ENCODE assay signal across 10 cellular contexts in the genomic region with DNA sequence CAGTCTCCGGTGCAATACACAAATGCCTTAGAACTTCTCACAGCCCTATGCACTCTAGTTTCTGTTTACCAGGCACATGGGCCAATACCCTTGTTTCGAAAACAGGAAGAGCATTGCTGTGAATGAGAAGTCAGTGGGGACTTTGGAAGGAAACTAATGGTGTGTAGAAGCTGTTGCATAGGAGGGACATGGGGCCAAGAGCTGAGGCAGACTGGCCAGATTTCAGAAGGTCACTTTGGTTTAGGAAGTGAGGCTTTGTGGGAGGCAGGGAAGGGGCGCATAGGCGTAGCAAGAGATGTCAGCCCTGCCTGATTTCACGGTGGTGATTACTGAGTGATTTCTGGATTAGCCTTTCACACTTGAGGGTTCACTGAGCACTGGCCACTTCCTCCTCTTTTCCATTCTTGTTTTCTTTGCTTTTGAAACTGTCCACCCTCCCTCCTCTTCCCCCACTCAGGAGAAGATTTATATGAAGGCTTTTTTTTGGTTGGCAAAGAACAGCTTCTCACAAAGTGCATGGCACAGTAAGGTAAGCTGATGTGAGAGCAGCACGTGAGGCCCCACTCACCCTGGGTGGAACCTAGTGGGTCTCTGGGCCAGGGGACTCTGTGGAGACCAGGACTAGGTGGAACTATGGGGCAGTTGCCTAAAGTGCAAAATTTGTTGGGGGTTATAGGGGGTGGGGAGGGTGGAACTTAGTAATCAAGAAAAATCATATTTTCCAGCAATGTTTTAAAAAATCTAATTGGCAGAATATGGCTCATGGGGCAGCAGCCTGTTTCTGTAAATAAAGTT. TPM values are rescaled to one million over a fixed set of nuclear protein-coding genes. Genes with fewer than 3 reads are reported as not detected.
DNase-seq lines count a peak whose midpoint lies in the region; ATAC-seq and TF ChIP-seq lines count a peak whose summit lies in the region.
"Had no signal": no experiment of that assay in that cellular context is flagged by ENCODE, and none has a peak within 500 bp of the region (broad histone marks: within the 10 kb centered on the region; RNA-seq: fewer than 3 reads in every experiment).

No MANE protein-coding gene starts in this region.

- H3K27me3 ChIP-seq in esophagus squamous epithelium: no peaks in the 10 kb centered on the region
- H3K27me3 ChIP-seq in CD4-positive, alpha-beta T cell (ENCODE audit: control insufficient read depth, insufficient read depth, low read length): peaks cover 4% of the 10 kb centered on the region

- no peak for TF ChIP-seq POLR2A in esophagus squamous epithelium (IDR thresholded peaks at IDR 0.05)

- H3K4me3 Mint-ChIP-seq in CD14-positive monocyte (peak overlapping the region; percentile 68 to 85), type B pancreatic cell (no peak overlapping the region)
- peak overlapping the region; percentile 8 for H3K4me3 Mint-ChIP-seq in stimulated activated memory B cell treated with anti-CD40 and anti-IgM and Interleukin-4, amounts not matched to agents 10 μg/mL and 1 μg/mL and 100 μg/mL, for 72 hours
- H3K4me3 Mint-ChIP-seq in CD4-positive, alpha-beta T cell: no peak overlapping the region

- TF ChIP-seq CTCF in CD14-positive monocyte (IDR thresholded peaks at IDR 0.05) (no peak), esophagus squamous epithelium (IDR thresholded peaks at IDR 0.05) (no peak), type B pancreatic cell (conservative IDR thresholded peaks at IDR 0.05) (no peak)
- no peak for TF ChIP-seq CTCF in CD4-positive, alpha-beta T cell (IDR thresholded peaks at IDR 0.05)

- no peaks in the 10 kb centered on the region for H3K9me3 ChIP-seq in esophagus squamous epithelium
- no peaks in the 10 kb centered on the region for H3K9me3 ChIP-seq in CD4-positive, alpha-beta T cell (ENCODE audit: control insufficient read depth, low read length)

- POLR2A ChIA-PET in CD4-positive, alpha-beta T cell (lab: Charles Lee): no interaction called here

- H3K4me3 ChIP-seq in esophagus squamous epithelium: no peak overlapping the region

- no peaks in the 10 kb centered on the region for H3K36me3 ChIP-seq in esophagus squamous epithelium

- DNase-seq in CD14-positive monocyte (ENCODE audit: low spot score) (peak; percentile 70), esophagus squamous epithelium (lab: John Stamatoyannopoulos, UW) (no peak), type B pancreatic cell (ENCODE audit: extremely low spot score, unreplicated experiment) (no peak), middle frontal gyrus (ENCODE audit: extremely low spot score, low spot score) (no peak)
- DNase-seq in CD4-positive, alpha-beta T cell: no peak

- H3K27me3 Mint-ChIP-seq in CD14-positive monocyte (ENCODE audit: low read depth in 3 of 3) (peaks cover 0 to 1% (median 0%) of the 10 kb centered on the region in 3 donors), type B pancreatic cell (peaks cover 21% of the 10 kb centered on the region)
- no peaks in the 10 kb centered on the region for H3K27me3 Mint-ChIP-seq in stimulated activated memory B cell treated with anti-CD40 and anti-IgM and Interleukin-4, amounts not matched to agents 10 μg/mL and 1 μg/mL and 100 μg/mL, for 72 hours
- H3K27me3 Mint-ChIP-seq in CD4-positive, alpha-beta T cell: peaks cover 19% of the 10 kb centered on the region

- intact Hi-C loops in CD14-positive monocyte (cut with micrococcal nuclease): loop anchor here in 1 of 2 donors (2.0 kb wide), 1 partner anchor 14 kb away; no protein-coding TSS in a partner anchor
- intact Hi-C loops in esophagus squamous epithelium (cut with DNase I): no loop called here
- intact Hi-C loops in CD4-positive, alpha-beta T cell (cut with DNase I, micrococcal nuclease): no loop called here

- H3K4me1 ChIP-seq in esophagus squamous epithelium: peaks cover 0 to 12% (median 8%) of the 10 kb centered on the region in 3 donors

- H3K27ac Mint-ChIP-seq in CD14-positive monocyte: peak overlapping the region; percentile 98 to 99 (median 99)
- peak overlapping the region; percentile 77 for H3K27ac Mint-ChIP-seq in stimulated activated memory B cell treated with anti-CD40 and anti-IgM and Interleukin-4, amounts not matched to agents 10 μg/mL and 1 μg/mL and 100 μg/mL, for 72 hours
- no peak overlapping the region for H3K27ac Mint-ChIP-seq in type B pancreatic cell
- H3K27ac Mint-ChIP-seq in CD4-positive, alpha-beta T cell: no peak overlapping the region

- H3K4me1 Mint-ChIP-seq in CD14-positive monocyte (peaks cover 74% of the 10 kb centered on the region), type B pancreatic cell (ENCODE audit: unreplicated experiment) (peaks cover 7% of the 10 kb centered on the region)
- H3K4me1 Mint-ChIP-seq in stimulated activated memory B cell treated with anti-CD40 and anti-IgM and Interleukin-4, amounts not matched to agents 10 μg/mL and 1 μg/mL and 100 μg/mL, for 72 hours: peaks cover 46% of the 10 kb centered on the region
- H3K4me1 Mint-ChIP-seq in CD4-positive, alpha-beta T cell (ENCODE audit: low read depth): no peaks in the 10 kb centered on the region

- WGBS in esophagus squamous epithelium, 2 donors: 55 to 61% methylated on average over 6 of the region's 6 CpGs

- CTCF ChIA-PET in CD4-positive, alpha-beta T cell (lab: Charles Lee): no interaction called here

- peak overlapping the region in 3 of 4 donors; percentile 36 to 84 (median 49) for H3K27ac ChIP-seq in esophagus squamous epithelium
- H3K27ac ChIP-seq in CD4-positive, alpha-beta T cell (ENCODE audit: low read depth, low read length): no peak overlapping the region

- peaks cover 4 to 16% of the 10 kb centered on the region in 2 donors for H3K36me3 Mint-ChIP-seq in CD14-positive monocyte
- H3K36me3 Mint-ChIP-seq in stimulated activated memory B cell treated with anti-CD40 and anti-IgM and Interleukin-4, amounts not matched to agents 10 μg/mL and 1 μg/mL and 100 μg/mL, for 72 hours: no peaks in the 10 kb centered on the region
- no peaks in the 10 kb centered on the region for H3K36me3 Mint-ChIP-seq in type B pancreatic cell
- H3K36me3 Mint-ChIP-seq in CD4-positive, alpha-beta T cell (ENCODE audit: low read depth): no peaks in the 10 kb centered on the region

- ATAC-seq in GM19468 (IDR thresholded peaks at IDR 0.05; ENCODE audit: extremely low read depth, unreplicated experiment): peak; percentile 67
- ATAC-seq in HG03469 (IDR thresholded peaks at IDR 0.05; ENCODE audit: unreplicated experiment): peak; percentile 69
- ATAC-seq in stimulated activated memory B cell treated with anti-CD40 and anti-IgM and Interleukin-4, amounts not matched to agents 10 μg/mL and 1 μg/mL and 100 μg/mL, for 72 hours: peak; percentile 93
- no peak for ATAC-seq in CD4-positive, alpha-beta T cell (ENCODE audit: poor library complexity)

- peaks cover 0 to 3% (median 0%) of the 10 kb centered on the region in 7 donors for H3K9me3 Mint-ChIP-seq in CD14-positive monocyte
- peaks cover 2% of the 10 kb centered on the region for H3K9me3 Mint-ChIP-seq in stimulated activated memory B cell treated with anti-CD40 and anti-IgM and Interleukin-4, amounts not matched to agents 10 μg/mL and 1 μg/mL and 100 μg/mL, for 72 hours
- H3K9me3 Mint-ChIP-seq in type B pancreatic cell: no peaks in the 10 kb centered on the region
- no peaks in the 10 kb centered on the region for H3K9me3 Mint-ChIP-seq in CD4-positive, alpha-beta T cell

RNA-seq across cellular contexts. Expression of gene TMEM252, which starts 6.1 kb away (rescaled TPM):
- not detected for polyA plus RNA-seq in CD14-positive monocyte
- total RNA-seq in esophagus squamous epithelium (not detected), type B pancreatic cell (ENCODE audit: low replicate concordance) (0.67 and 0.80 TPM in 2 replicates)
- total RNA-seq in CD4-positive, alpha-beta T cell: not detected
- total RNA-seq: Daoy, fibroblast of villous mesenchyme had no signal

Comparison
In these comparisons a context has a peak if more than half of its experiments do, and no peak if none do; other contexts are left out.
1. H3K27ac Mint-ChIP-seq: peak in CD14-positive monocyte (7 of 7) and stimulated activated memory B cell treated with anti-CD40 and anti-IgM and Interleukin-4, amounts not matched to agents 10 μg/mL and 1 μg/mL and 100 μg/mL, for 72 hours (single experiment); none in type B pancreatic cell (single experiment) and CD4-positive, alpha-beta T cell (single experiment).
2. H3K4me3 Mint-ChIP-seq: peak in CD14-positive monocyte (2 of 2) and stimulated activated memory B cell treated with anti-CD40 and anti-IgM and Interleukin-4, amounts not matched to agents 10 μg/mL and 1 μg/mL and 100 μg/mL, for 72 hours (single experiment); none in type B pancreatic cell (single experiment) and CD4-positive, alpha-beta T cell (single experiment).